Comparison of ENCODE assay signal across 13 cellular contexts in the genomic region with DNA sequence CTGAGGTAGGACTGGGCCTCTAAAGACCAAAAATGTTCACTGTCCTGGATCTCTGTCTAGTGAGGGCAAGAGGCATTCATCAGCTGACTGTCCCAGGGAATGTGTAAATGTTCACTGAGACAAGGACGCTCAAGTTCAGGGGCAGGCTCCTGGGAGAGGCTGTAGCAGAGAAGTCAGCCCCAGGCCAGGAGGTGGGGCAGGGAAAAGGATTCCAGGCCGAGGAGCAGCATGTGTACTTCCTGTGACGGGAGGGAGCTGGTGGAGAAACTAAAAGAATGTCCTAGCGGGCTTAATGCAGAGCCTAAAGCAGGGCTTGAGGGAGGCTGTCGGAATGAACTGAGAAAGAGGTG.
DNase-seq lines count a peak whose midpoint lies in the region; ATAC-seq and TF ChIP-seq lines count a peak whose summit lies in the region.
"Had no signal": no experiment of that assay in that cellular context is flagged by ENCODE, and none has a peak within 500 bp of the region (broad histone marks: within the 10 kb centered on the region; RNA-seq: fewer than 3 reads in every experiment).

No MANE protein-coding gene starts in this region.

- intact Hi-C loops in testis (cut with DNase I; ENCODE audit: low total_unique reads) = no loop called here

- no peak overlapping the region for H2BK12ac ChIP-seq in neuronal stem cell (ENCODE audit: low read length)

- H4K91ac ChIP-seq in neuronal stem cell (ENCODE audit: low read depth, low read length, poor library complexity) = no peak overlapping the region

- no peaks in the 10 kb centered on the region for H3K79me1 ChIP-seq in neuronal stem cell (ENCODE audit: low read depth, low read length)

- H3K9me3 ChIP-seq in testis = no peaks in the 10 kb centered on the region
- H3K9me3 ChIP-seq in neuronal stem cell (replicated peaks in 1 of 2; ENCODE audit: control insufficient read depth in 2 of 2, insufficient read depth in 1 of 2, low read depth in 1 of 2, low read length in 2 of 2) = no peaks in the 10 kb centered on the region
- H3K9me3 ChIP-seq: neutrophil had no signal

- no peak overlapping the region for H3K9ac ChIP-seq in neuronal stem cell (ENCODE audit: low read depth, low read length, poor library complexity)

- no peaks in the 10 kb centered on the region for H3K4me1 ChIP-seq in testis
- H3K4me1 ChIP-seq in neuronal stem cell (ENCODE audit: control insufficient read depth in 2 of 2, insufficient read depth in 1 of 2, low read depth in 1 of 2, low read length in 2 of 2) = peaks cover 0 to 4% of the 10 kb centered on the region in 2 donors

- no peaks in the 10 kb centered on the region for H3K27me3 ChIP-seq in testis
- no peaks in the 10 kb centered on the region for H3K27me3 ChIP-seq in neuronal stem cell (ENCODE audit: control insufficient read depth in 3 of 3, insufficient read depth in 3 of 3, low read depth in 1 of 3, low read length in 3 of 3)

- H2AK5ac ChIP-seq in neuronal stem cell (ENCODE audit: low read depth, low read length) = no peak overlapping the region

- no peaks in the 10 kb centered on the region for H3K36me3 Mint-ChIP-seq in HFFc6 (ENCODE audit: low read depth)
- no peaks in the 10 kb centered on the region for H3K36me3 Mint-ChIP-seq in activated naive CD8-positive, alpha-beta T cell treated with anti-CD3 and anti-CD28 coated beads for 36 hours

- no peak overlapping the region for H4K8ac ChIP-seq in neuronal stem cell (ENCODE audit: low read depth, low read length)

- no peaks in the 10 kb centered on the region for H3K9me3 Mint-ChIP-seq in HFFc6
- no peaks in the 10 kb centered on the region for H3K9me3 Mint-ChIP-seq in activated naive CD8-positive, alpha-beta T cell treated with anti-CD3 and anti-CD28 coated beads for 36 hours

- H3K14ac ChIP-seq in neuronal stem cell (ENCODE audit: low read length) = no peak overlapping the region

- H2BK120ac ChIP-seq in neuronal stem cell (ENCODE audit: low read depth, low read length) = no peak overlapping the region

- no peak overlapping the region for H2BK5ac ChIP-seq in neuronal stem cell (ENCODE audit: low read length)

- TF ChIP-seq CTCF in HFFc6 (IDR thresholded peaks at IDR 0.05) (no peak), choroid plexus epithelial cell (conservative IDR thresholded peaks at IDR 0.05; ENCODE audit: low read depth, low read length) (no peak), testis (IDR thresholded peaks at IDR 0.05) (no peak)

- no peak overlapping the region for H3K23ac ChIP-seq in neuronal stem cell (ENCODE audit: low read depth, low read length, poor library complexity)

- 48 to 49% methylated on average over 5 of the region's 5 CpGs for WGBS in testis, 2 donors
- no CpG with 5 or more reads among the region's 5 CpGs for WGBS in neuronal stem cell (ENCODE audit: extremely low coverage in 2 of 2, insufficient read length in 2 of 2, insufficient replicate concordance in 1 of 2), 2 donors

- peak; percentile 73 for DNase-seq in HFFc6
- peak; percentile 76 for DNase-seq in choroid plexus epithelial cell (ENCODE audit: low read depth)
- DNase-seq in hepatic stellate cell (ENCODE audit: low spot score) = peak; percentile 55
- DNase-seq in testis = peak; percentile 30
- DNase-seq in neuronal stem cell (ENCODE audit: low spot score) = no peak
- no peak for DNase-seq in activated naive CD8-positive, alpha-beta T cell treated with anti-CD3 and anti-CD28 coated beads for 36 hours
- DNase-seq: activated CD4-positive, alpha-beta T cell treated with anti-CD3 and anti-CD28 coated beads for 4 hours; activated effector memory CD4-positive, alpha-beta T cell treated with Interleukin-2 at 50 U/mL for 16 hours; KG1; NCI-H345; stimulated activated CD4-positive, alpha-beta T cell treated with anti-CD3 and anti-CD28 coated beads, Interleukin-4, amount 100 ng/mL, for 1 hour had no signal

- H3K4me3 ChIP-seq in choroid plexus epithelial cell (ENCODE audit: low read depth, low read length) (no peak overlapping the region), testis (no peak overlapping the region), neuronal stem cell (ENCODE audit: low read length in 2 of 2) (no peak overlapping the region)

- no peak overlapping the region for H3K4me2 ChIP-seq in neuronal stem cell (ENCODE audit: insufficient read depth, low read length, poor library complexity, severe bottlenecking)

- H3K27me3 Mint-ChIP-seq in HFFc6 (ENCODE audit: insufficient read depth) = peaks cover 4% of the 10 kb centered on the region
- peaks cover 15% of the 10 kb centered on the region for H3K27me3 Mint-ChIP-seq in activated naive CD8-positive, alpha-beta T cell treated with anti-CD3 and anti-CD28 coated beads for 36 hours

- H3K36me3 ChIP-seq in testis (ENCODE audit: low read depth, missing control alignments) (no peaks in the 10 kb centered on the region), neuronal stem cell (replicated peaks in 1 of 2; ENCODE audit: control insufficient read depth in 2 of 2, insufficient read depth in 2 of 2, low read length in 2 of 2) (no peaks in the 10 kb centered on the region)
- H3K36me3 ChIP-seq: neutrophil had no signal

- no peak overlapping the region for H2AFZ ChIP-seq in neuronal stem cell (ENCODE audit: low read length)

- H3K27ac ChIP-seq in testis (no peak overlapping the region), neuronal stem cell (replicated peaks; ENCODE audit: low read length) (no peak overlapping the region)
- H3K27ac ChIP-seq: neutrophil had no signal

- H3K27ac Mint-ChIP-seq in HFFc6 = peak overlapping the region; percentile 96
- no peak overlapping the region for H3K27ac Mint-ChIP-seq in activated naive CD8-positive, alpha-beta T cell treated with anti-CD3 and anti-CD28 coated beads for 36 hours

- no peak overlapping the region for H2BK15ac ChIP-seq in neuronal stem cell (ENCODE audit: low read length)

- no peak for TF ChIP-seq POLR2A in testis (IDR thresholded peaks at IDR 0.05)

- ATAC-seq in HG03097 (IDR thresholded peaks at IDR 0.05; ENCODE audit: low FRiP score, unreplicated experiment) = no peak

- H3K4ac ChIP-seq in neuronal stem cell (ENCODE audit: low read length) = no peak overlapping the region

- no peak overlapping the region for H3K18ac ChIP-seq in neuronal stem cell (ENCODE audit: low read length)

- peak overlapping the region; percentile 54 for H3K4me3 Mint-ChIP-seq in HFFc6
- H3K4me3 Mint-ChIP-seq in activated naive CD8-positive, alpha-beta T cell treated with anti-CD3 and anti-CD28 coated beads for 36 hours = no peak overlapping the region

- H3K4me1 Mint-ChIP-seq in HFFc6 (ENCODE audit: low read depth) = peaks cover 40% of the 10 kb centered on the region
- no peaks in the 10 kb centered on the region for H3K4me1 Mint-ChIP-seq in activated naive CD8-positive, alpha-beta T cell treated with anti-CD3 and anti-CD28 coated beads for 36 hours

Comparison
In these comparisons a context has a peak if more than half of its experiments do, and no peak if none do; other contexts are left out.
1. DNase-seq: peak in HFFc6 (single experiment), choroid plexus epithelial cell (single experiment), hepatic stellate cell (single experiment) and testis (single experiment); none in neuronal stem cell (single experiment) and activated naive CD8-positive, alpha-beta T cell treated with anti-CD3 and anti-CD28 coated beads for 36 hours (single experiment).